Comparison of ENCODE assay signal across 8 cellular contexts in genomic region chr14:73696466-73697390, GRCh38. TPM values are rescaled to one million over a fixed set of nuclear protein-coding genes. Genes with fewer than 3 reads are reported as not detected.
DNase-seq lines count a peak whose midpoint lies in the region; ATAC-seq, FAIRE-seq and TF ChIP-seq lines count a peak whose summit lies in the region.

No MANE protein-coding gene starts in this region.

- H3K4me3 Mint-ChIP-seq in activated naive CD8-positive, alpha-beta T cell treated with anti-CD3 and anti-CD28 coated beads for 36 hours, result peak overlapping the region; percentile 32

- peak overlapping the region; percentile 94 for H3K27ac Mint-ChIP-seq in activated naive CD8-positive, alpha-beta T cell treated with anti-CD3 and anti-CD28 coated beads for 36 hours

- peak; percentile 18 for DNase-seq in stimulated activated CD4-positive, alpha-beta T cell treated with anti-CD3 and anti-CD28 coated beads, Interleukin-4, amount 100 ng/mL, for 24 hours
- no peak for DNase-seq in stimulated activated CD4-positive, alpha-beta T cell treated with anti-CD3 and anti-CD28 coated beads, Interleukin-4, amount 100 ng/mL, for 1 hour
- no peak for DNase-seq in activated naive CD8-positive, alpha-beta T cell treated with anti-CD3 and anti-CD28 coated beads for 36 hours
- DNase-seq in NCI-H128 (lab: John Stamatoyannopoulos, UW; ENCODE audit: unreplicated experiment), result no peak
- DNase-seq in RPMI8226, result no peak
- DNase-seq in NCI-H510A treated with DMSO at 0.1 percent for 48 hours (lab: John Stamatoyannopoulos, UW), result no peak
- no peak for DNase-seq in D721Med (ENCODE audit: insufficient read length, low spot score)

- ATAC-seq in HG03108 (IDR thresholded peaks at IDR 0.05; ENCODE audit: unreplicated experiment), result peak; percentile 75

- no peaks in the 10 kb centered on the region for H3K9me3 Mint-ChIP-seq in activated naive CD8-positive, alpha-beta T cell treated with anti-CD3 and anti-CD28 coated beads for 36 hours

- peaks cover 30% of the 10 kb centered on the region for H3K4me1 Mint-ChIP-seq in activated naive CD8-positive, alpha-beta T cell treated with anti-CD3 and anti-CD28 coated beads for 36 hours

- TF ChIP-seq CTCF in D721Med (IDR thresholded peaks at IDR 0.05; ENCODE audit: insufficient read depth, missing control alignments), result no peak

- no peaks in the 10 kb centered on the region for H3K27me3 Mint-ChIP-seq in activated naive CD8-positive, alpha-beta T cell treated with anti-CD3 and anti-CD28 coated beads for 36 hours

- H3K36me3 Mint-ChIP-seq in activated naive CD8-positive, alpha-beta T cell treated with anti-CD3 and anti-CD28 coated beads for 36 hours, result peaks cover 7% of the 10 kb centered on the region

- no peak for FAIRE-seq in D721Med (lab: Jason Lieb, UNC)

RNA-seq across cellular contexts. Expression of gene PNMA1, which starts 17.5 kb away (rescaled TPM):
- total RNA-seq in activated naive CD8-positive, alpha-beta T cell treated with anti-CD3 and anti-CD28 coated beads for 36 hours, result 10 to 100 TPM; 26.6 to 28.3 TPM

RNA-seq across cellular contexts. Expression of gene DNAL1, which starts 51.9 kb away (rescaled TPM):
- total RNA-seq in activated naive CD8-positive, alpha-beta T cell treated with anti-CD3 and anti-CD28 coated beads for 36 hours, result 10 to 100 TPM in 1 of 2 experiments, 1 to 10 TPM in 1; 7.7 to 11.9 TPM
